ENCODE assay signal across 8 cellular contexts in the genomic region with DNA sequence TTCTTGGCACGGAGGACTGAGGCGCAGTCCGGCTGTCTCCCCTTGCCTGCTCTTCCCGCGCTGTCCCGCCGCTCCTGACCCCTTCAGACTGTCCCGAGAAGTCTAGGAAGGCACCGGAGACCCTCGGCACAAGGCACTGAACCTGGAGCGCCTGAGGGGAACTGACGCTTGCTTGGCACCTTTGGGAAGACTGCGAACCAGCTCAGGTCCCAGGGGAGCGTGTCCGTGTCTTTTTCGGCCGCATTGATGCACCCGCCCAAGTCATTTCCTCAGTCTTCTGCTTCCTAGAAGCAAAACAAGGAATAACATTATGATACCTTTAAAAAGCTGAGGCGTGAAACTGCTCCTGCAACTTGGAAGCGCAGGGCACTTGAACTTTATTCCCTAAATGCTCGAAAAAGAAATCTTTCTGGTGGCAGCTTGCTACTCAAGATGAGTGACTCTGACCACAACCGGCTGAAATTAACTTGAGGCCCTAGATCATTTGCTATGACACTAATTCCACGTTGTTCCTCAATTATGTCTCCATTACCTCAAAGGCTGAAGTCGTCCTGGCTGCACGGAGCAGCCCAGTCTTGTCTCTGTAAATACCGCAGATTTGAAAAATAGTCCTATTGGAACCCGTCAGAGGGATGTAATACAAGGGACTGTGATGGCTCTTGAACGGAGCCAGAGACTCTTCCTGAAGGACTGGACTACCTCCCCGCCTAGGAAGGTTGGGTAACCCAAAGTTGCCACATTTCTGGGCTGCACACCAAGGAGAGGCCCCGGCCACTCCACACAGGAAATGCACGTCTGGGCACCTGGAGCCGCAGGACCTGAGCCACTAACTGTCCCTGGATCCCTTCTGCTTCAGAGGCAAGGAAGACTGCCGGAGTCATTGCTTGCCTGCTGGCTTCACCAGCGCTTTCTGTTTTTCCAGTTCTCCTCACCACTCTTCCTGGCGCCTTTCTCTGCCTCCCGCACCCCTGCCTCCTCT. TPM values are rescaled to one million over a fixed set of nuclear protein-coding genes. Genes with fewer than 3 reads are reported as not detected.
DNase-seq lines count a peak whose midpoint lies in the region; ATAC-seq, FAIRE-seq and TF ChIP-seq lines count a peak whose summit lies in the region.

No MANE protein-coding gene starts in this region.

- 15% methylated on average over 27 of the region's 36 CpGs for WGBS in K562 (ENCODE audit: insufficient coverage, low coverage, missing lambda C conversion rate)

- peaks cover 16% of the 10 kb centered on the region for H3K4me1 Mint-ChIP-seq in mesothelial cell of epicardium

- no peak overlapping the region for H3K4me2 ChIP-seq in K562 (ENCODE audit: insufficient read depth, low read length)

- TF ChIP-seq CTCF in A673 (conservative IDR thresholded peaks at IDR 0.05; ENCODE audit: low read depth, low read length) = no peak
- TF ChIP-seq CTCF in HFF-Myc (IDR thresholded peaks at IDR 0.05; ENCODE audit: low read depth, low read length, missing control alignments) = no peak
- no peak for TF ChIP-seq CTCF in K562 (IDR thresholded peaks at IDR 0.05 in 2 of 3, conservative IDR thresholded peaks at IDR 0.05 in 1 of 3; ENCODE audit: insufficient read depth in 2 of 3, low read depth in 1 of 3, low read length in 3 of 3)
- TF ChIP-seq CTCF in mesothelial cell of epicardium (IDR thresholded peaks at IDR 0.05; ENCODE audit: unreplicated experiment) = no peak

- no peaks in the 10 kb centered on the region for H4K20me1 ChIP-seq in K562 (replicated peaks; ENCODE audit: control insufficient read depth, insufficient read depth, low read length)

- intact Hi-C loops in A673 (cut with micrococcal nuclease; ENCODE audit: unreplicated experiment) (no loop called here), K562 (cut with micrococcal nuclease) (no loop called here)

- no peak overlapping the region for H3K27ac ChIP-seq in A673 (ENCODE audit: low read depth, low read length, poor library complexity, severe bottlenecking)
- no peak overlapping the region for H3K27ac ChIP-seq in K562 (ENCODE audit: extremely low read depth, low read depth, low read length)

- no peak overlapping the region for H3K9ac ChIP-seq in K562 (ENCODE audit: insufficient read depth in 1 of 2, low read depth in 2 of 2, low read length in 2 of 2)

- in situ Hi-C loops in K562 (cut with MboI) = no loop called here

- no peaks in the 10 kb centered on the region for H3K9me1 ChIP-seq in K562 (ENCODE audit: control insufficient read depth, insufficient read depth, low read length)

- H3K27me3 ChIP-seq in A673 (replicated peaks; ENCODE audit: insufficient read depth, low read depth, low read length, poor library complexity) (peaks cover 48% of the 10 kb centered on the region), K562 (ENCODE audit: control insufficient read depth in 2 of 2, insufficient read depth in 2 of 2, low read length in 2 of 2) (peaks cover 13 to 33% of the 10 kb centered on the region in 2 experiments)

- no peak for FAIRE-seq in K562 (lab: Jason Lieb, UNC)

- TF ChIP-seq EP300 in K562 (IDR thresholded peaks at IDR 0.05; ENCODE audit: low read length) = no peak

- H3K4me3 Mint-ChIP-seq in mesothelial cell of epicardium = peak overlapping the region; percentile 64

- BruUV-seq in A673 (replicated peaks; lab: Mats Ljungman, UMichigan) (no TSS peak), K562 (replicated peaks; lab: Mats Ljungman, UMichigan) (no TSS peak)

- no peak for TF ChIP-seq RAD21 in K562 (CRISPR knock-in tag; conservative IDR thresholded peaks at IDR 0.05 in 1 of 2, IDR thresholded peaks at IDR 0.05 in 1 of 2)

- no peak overlapping the region for H3K27ac Mint-ChIP-seq in mesothelial cell of epicardium

- POLR2A ChIA-PET in A673 (lab: Charles Lee; ENCODE audit: low non-redundant PET) = no interaction called here
- POLR2A ChIA-PET in K562 (lab: Yijun Ruan, JAX) = interaction anchor here (0.8 to 1.7 kb wide), 2 partner anchors 9 kb away, joined by 3 to 5 read pairs; no protein-coding TSS in a partner anchor

- no peaks in the 10 kb centered on the region for H3K79me2 ChIP-seq in K562 (ENCODE audit: control insufficient read depth, insufficient read depth, low read length)

- DNase-seq in A673 (ENCODE audit: low spot score) = no peak
- no peak for DNase-seq in HFF-Myc (ENCODE audit: extremely low read depth, low read depth)
- DNase-seq in K562 (ENCODE audit: extremely low read depth in 1 of 4, low spot score in 3 of 4) = no peak
- DNase-seq in mesothelial cell of epicardium (ENCODE audit: low spot score in 2 of 2, unreplicated experiment in 2 of 2) = peak in 1 of 2 experiments; percentile 62
- DNase-seq in NCI-H526 (lab: John Stamatoyannopoulos, UW) = no peak
- no peak for DNase-seq in NCI-H1105 (lab: John Stamatoyannopoulos, UW)

- no peak overlapping the region for H2AFZ ChIP-seq in K562 (ENCODE audit: low read depth, low read length)

- H3K36me3 Mint-ChIP-seq in mesothelial cell of epicardium = no peaks in the 10 kb centered on the region

- no peak for TF ChIP-seq POLR2A in K562 (conservative IDR thresholded peaks at IDR 0.05)

- no peaks in the 10 kb centered on the region for H3K9me3 ChIP-seq in A673 (ENCODE audit: low read depth, low read length, poor library complexity, severe bottlenecking)
- no peaks in the 10 kb centered on the region for H3K9me3 ChIP-seq in K562 (replicated peaks; ENCODE audit: control insufficient read depth, insufficient read depth, low read depth, low read length)

- no peaks in the 10 kb centered on the region for H3K9me3 Mint-ChIP-seq in mesothelial cell of epicardium

- H3K4me3 ChIP-seq in A673 (ENCODE audit: low read depth, low read length, poor library complexity, severe bottlenecking) (peak overlapping the region; percentile 73), HFF-Myc (replicated peaks; ENCODE audit: low read depth, low read length) (peak overlapping the region; percentile 73), K562 (no peak overlapping the region)

- H3K4me1 ChIP-seq in A673 (ENCODE audit: insufficient read depth, low read length, poor library complexity, severe bottlenecking) = peaks cover 2% of the 10 kb centered on the region
- peaks cover 6 to 21% of the 10 kb centered on the region in 2 experiments; a peak in 4 of 5 replicates for H3K4me1 ChIP-seq in K562 (replicated peaks in 1 of 2; ENCODE audit: control insufficient read depth in 2 of 2, insufficient read depth in 2 of 2, low read length in 2 of 2)

- H3K27me3 Mint-ChIP-seq in mesothelial cell of epicardium (ENCODE audit: low read depth) = peaks cover 85% of the 10 kb centered on the region

- H3K36me3 ChIP-seq in A673 (ENCODE audit: insufficient read depth, low read length, poor library complexity, severe bottlenecking) (no peaks in the 10 kb centered on the region), K562 (ENCODE audit: control insufficient read depth, insufficient read depth, low read length) (no peaks in the 10 kb centered on the region)

- no peak for ATAC-seq in K562
- ATAC-seq in HG03378 (IDR thresholded peaks at IDR 0.05; ENCODE audit: unreplicated experiment) = no peak
- no peak for ATAC-seq in HG03571 (IDR thresholded peaks at IDR 0.05; ENCODE audit: unreplicated experiment)

- CTCF ChIA-PET in A673 (lab: Charles Lee) = no interaction called here
- CTCF ChIA-PET in K562 (lab: Yijun Ruan, JAX; ENCODE audit: low intra/inter-chr PET ratio) = no interaction called here

TF ChIP-seq in K562, 482 proteins besides CTCF, POLR2A, EP300 and RAD21 (continues in another document):
- TF ChIP-seq MEIS2 (IDR thresholded peaks at IDR 0.05; ENCODE audit: partially characterized antibody) (peak; percentile 23), ZNF121 (CRISPR knock-in tag; conservative IDR thresholded peaks at IDR 0.05) (no peak), MYC (IDR thresholded peaks at IDR 0.05; ENCODE audit: low read depth, low read length) (no peak), MYC (CRISPR knock-in tag; IDR thresholded peaks at IDR 0.05; ENCODE audit: borderline replicate concordance, low read depth) (no peak), TSC22D4 (tag; IDR thresholded peaks at IDR 0.05) (no peak), U2AF1 (optimal IDR thresholded peaks at IDR 0.05; ENCODE audit: low read depth, low read length) (no peak), KLF16 (IDR thresholded peaks at IDR 0.05) (no peak), EZH2 (IDR thresholded peaks at IDR 0.05; ENCODE audit: borderline replicate concordance, low read depth, low read length) (0 out of 2 replicates have a peak, but pooled peaks have one; percentile 49), ZNF668 (CRISPR knock-in tag; IDR thresholded peaks at IDR 0.05) (no peak), TCF7L2 (IDR thresholded peaks at IDR 0.05; ENCODE audit: low read depth, low read length) (no peak)
- TF ChIP-seq, protein P1, sequence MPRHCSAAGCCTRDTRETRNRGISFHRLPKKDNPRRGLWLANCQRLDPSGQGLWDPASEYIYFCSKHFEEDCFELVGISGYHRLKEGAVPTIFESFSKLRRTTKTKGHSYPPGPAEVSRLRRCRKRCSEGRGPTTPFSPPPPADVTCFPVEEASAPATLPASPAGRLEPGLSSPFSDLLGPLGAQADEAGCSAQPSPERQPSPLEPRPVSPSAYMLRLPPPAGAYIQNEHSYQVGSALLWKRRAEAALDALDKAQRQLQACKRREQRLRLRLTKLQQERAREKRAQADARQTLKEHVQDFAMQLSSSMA (CRISPR knock-in tag; IDR thresholded peaks at IDR 0.05) = no peak

RNA-seq across cellular contexts. Expression of a gene that starts 0.9 kb away (rescaled TPM):
- total RNA-seq in A673 (2021) = 4.3 and 5.2 TPM in 2 replicates
- 2.9 and 4.1 TPM in 2 replicates for total RNA-seq in K562 (2011; cell fraction: chromatin; rRNA removed; ENCODE audit: low replicate concordance)
- 1.3 and 1.7 TPM in 2 replicates for total RNA-seq in K562 (2011; cell fraction: nucleolus; rRNA removed)
- total RNA-seq in K562 (2011; cell fraction: nucleoplasm; rRNA removed) = 1.5 and 3.1 TPM in 2 replicates
- total RNA-seq in K562 (2014; rRNA removed) = 0.24 and 0.27 TPM in 2 replicates
- 0.19 and 0.22 TPM in 2 replicates for total RNA-seq in K562 (2014; rRNA removed; fragmentation: Illumina TruSeq; extraction: Trizol)
- 0.04 TPM in 2 replicates for total RNA-seq in K562 (2015; rRNA removed; fragmentation: Illumina TruSeq; extraction: Trizol)
- 0.22 and 0.40 TPM in 2 replicates for total RNA-seq in K562 (2021)
- polyA plus RNA-seq in K562 (2011; rRNA removed) = 0.77 and 2.0 TPM in 2 replicates
- polyA plus RNA-seq in K562 (2011; cell fraction: cytosol; rRNA removed) = 0.37 and 0.45 TPM in 2 replicates
- polyA plus RNA-seq in K562 (2011; cell fraction: nucleus; rRNA removed) = 0.97 and 1.0 TPM in 2 replicates
- polyA plus RNA-seq in K562 (2012) = 0.60 and 0.91 TPM in 2 replicates
- polyA plus RNA-seq in K562 (2014; fragmentation: Illumina TruSeq; extraction: Trizol) = 0.17 and 0.22 TPM in 2 replicates
- polyA plus RNA-seq in K562 (2014; fragmentation: Nextera tagmentation; extraction: Ambion mirVana) = under 1 TPM; 0.04 to 0.10 TPM
- 0.01 TPM in 1 of 2 replicates, not detected in the other for polyA plus RNA-seq in K562 (2014; rRNA removed)
- 2.5 and 4.0 TPM in 2 replicates for polyA minus RNA-seq in K562 (2011; rRNA and poly(A)+ RNA removed)
- polyA minus RNA-seq in K562 (2011; cell fraction: cytosol; rRNA and poly(A)+ RNA removed) = 0.55 and 1.4 TPM in 2 replicates
- 0.56 and 0.81 TPM in 2 replicates for polyA minus RNA-seq in K562 (2011; cell fraction: nucleus; rRNA and poly(A)+ RNA removed)
- total RNA-seq in mesothelial cell of epicardium = 4.9 to 6.5 TPM (median 5.5 TPM) in 3 replicates
